17 cellular contexts compared by ENCODE assay signal in genomic region chr20:36497856-36498255, GRCh38. TPM values are rescaled to one million over a fixed set of nuclear protein-coding genes. Genes with fewer than 3 reads are reported as not detected.
DNase-seq lines count a peak whose midpoint lies in the region; ATAC-seq and TF ChIP-seq lines count a peak whose summit lies in the region.
"Had no signal": no experiment of that assay in that cellular context is flagged by ENCODE, and none has a peak within 500 bp of the region (broad histone marks: within the 10 kb centered on the region; RNA-seq: fewer than 3 reads in every experiment).

No MANE protein-coding gene starts in this region.

- H3K36me3 ChIP-seq in heart left ventricle (peaks cover 0 to 74% (median 66%) of the 10 kb centered on the region in 9 donors), trophoblast cell (ENCODE audit: control insufficient read depth in 1 of 2, insufficient read depth in 2 of 2, low read length in 2 of 2) (peaks cover 71 to 72% of the 10 kb centered on the region in 2 experiments), ovary (no peaks in the 10 kb centered on the region)

- H4K91ac ChIP-seq in trophoblast cell (ENCODE audit: low read depth, low read length) = no peak overlapping the region

- H2AK5ac ChIP-seq in trophoblast cell (ENCODE audit: low read length) = no peak overlapping the region

- H3K4ac ChIP-seq in trophoblast cell (ENCODE audit: low read depth, low read length) = no peak overlapping the region

- intact Hi-C loops in heart left ventricle (cut with DNase I) (loop anchor here in 3 of 10 donors (5.0 kb wide), 2 partner anchors 36 to 44 kb away; partner anchors contain the start of gene MYL9 (in 2 of the 3)), ovary (cut with DNase I) (no loop called here)

- no peak overlapping the region for H3K4me2 ChIP-seq in trophoblast cell (ENCODE audit: low read length)

- H3K14ac ChIP-seq in trophoblast cell (ENCODE audit: low read length) = no peak overlapping the region

- no peak overlapping the region for H2BK12ac ChIP-seq in trophoblast cell (ENCODE audit: low read length)

- DNase-seq in A172 (ENCODE audit: low spot score) (peak; percentile 70), astrocyte of the hippocampus (ENCODE audit: low read depth, low spot score) (peak; percentile 90), heart left ventricle (peak in 4 of 5 donors; percentile 44 to 79 (median 60)), trophoblast cell (peak; percentile 55 to 67), SW 1271 (lab: John Stamatoyannopoulos, UW) (no peak), ovary (no peak), foreskin fibroblast (no peak)
- DNase-seq: 8988T; activated naive CD8-positive, alpha-beta T cell treated with anti-CD3 and anti-CD28 coated beads for 36 hours; cerebellar nuclear complex; foreskin keratinocyte; NCI-H1694; spleen; T-helper 1 cell; WERI-Rb-1 had no signal

- no peak overlapping the region for H2BK5ac ChIP-seq in trophoblast cell (ENCODE audit: low read depth, low read length, poor library complexity)

- H3K18ac ChIP-seq in trophoblast cell (ENCODE audit: low read length) = no peak overlapping the region

- no peak for TF ChIP-seq CTCF in heart left ventricle (IDR thresholded peaks at IDR 0.05)
- TF ChIP-seq CTCF in ovary (IDR thresholded peaks at IDR 0.05) = no peak
- no peak for TF ChIP-seq CTCF in foreskin fibroblast (IDR thresholded peaks at IDR 0.05; ENCODE audit: low read depth, low read length)

- H3K79me2 ChIP-seq in trophoblast cell (ENCODE audit: control insufficient read depth, insufficient read depth, low read length, poor library complexity) = peaks cover 4% of the 10 kb centered on the region

- TF ChIP-seq EP300 in ovary (IDR thresholded peaks at IDR 0.05) = no peak

- no peaks in the 10 kb centered on the region for H3K9me3 ChIP-seq in heart left ventricle
- H3K9me3 ChIP-seq in trophoblast cell (ENCODE audit: insufficient read depth, low read depth, low read length) = peaks cover 2% of the 10 kb centered on the region
- H3K9me3 ChIP-seq in ovary = no peaks in the 10 kb centered on the region
- H3K9me3 ChIP-seq: spleen had no signal

- no peak overlapping the region for H2BK120ac ChIP-seq in trophoblast cell (ENCODE audit: insufficient read depth, low read length, poor library complexity)

- H3K23ac ChIP-seq in trophoblast cell (ENCODE audit: low read length) = no peak overlapping the region

- H3K27ac ChIP-seq in heart left ventricle = peak overlapping the region in 11 of 12 donors; percentile 35 to 91 (median 71)
- peak overlapping the region; percentile 9 for H3K27ac ChIP-seq in trophoblast cell (ENCODE audit: low read depth, low read length)
- no peak overlapping the region for H3K27ac ChIP-seq in ovary
- H3K27ac ChIP-seq: C4-2B, foreskin keratinocyte, spleen, WERI-Rb-1 had no signal

- H3K9ac ChIP-seq in trophoblast cell (ENCODE audit: low read length) = no peak overlapping the region

- H2AFZ ChIP-seq in trophoblast cell (ENCODE audit: insufficient read depth, low read length, poor library complexity) = no peak overlapping the region

- H3K4me1 ChIP-seq in heart left ventricle (peaks cover 5 to 69% (median 37%) of the 10 kb centered on the region in 12 donors), trophoblast cell (ENCODE audit: control insufficient read depth in 1 of 2, insufficient read depth in 2 of 2, low read length in 2 of 2) (peaks cover 28 to 34% of the 10 kb centered on the region in 2 experiments), ovary (ENCODE audit: insufficient read depth) (peaks cover 11% of the 10 kb centered on the region)
- H3K4me1 ChIP-seq: foreskin keratinocyte had no signal

- WGBS in heart left ventricle, 4 donors = 37 to 65% (median 44%) methylated on average over 3 to 4 of the region's 4 CpGs
- WGBS in trophoblast cell (ENCODE audit: extremely low coverage, insufficient coverage, insufficient read length) = no CpG with 5 or more reads among the region's 4 CpGs
- 9 to 20% (median 18%) methylated on average over 4 of the region's 4 CpGs for WGBS in ovary, 3 donors

- H3K27me3 ChIP-seq in heart left ventricle (no peaks in the 10 kb centered on the region), trophoblast cell (ENCODE audit: insufficient read depth, low read length) (no peaks in the 10 kb centered on the region), ovary (no peaks in the 10 kb centered on the region)
- H3K27me3 ChIP-seq: foreskin keratinocyte, spleen had no signal

- peak; percentile 65 to 78 (median 76) for ATAC-seq in heart left ventricle
- no peak for ATAC-seq in GM21619 (IDR thresholded peaks at IDR 0.05; ENCODE audit: unreplicated experiment)
- ATAC-seq: foreskin keratinocyte had no signal

- H3K4me3 ChIP-seq in heart left ventricle = no peak overlapping the region
- no peak overlapping the region for H3K4me3 ChIP-seq in trophoblast cell (ENCODE audit: low read depth, low read length)
- no peak overlapping the region for H3K4me3 ChIP-seq in ovary
- no peak overlapping the region for H3K4me3 ChIP-seq in foreskin fibroblast (ENCODE audit: low read depth in 1 of 2, low read length in 2 of 2)
- H3K4me3 ChIP-seq: spleen had no signal

- H4K12ac ChIP-seq in trophoblast cell (ENCODE audit: low read depth, low read length) = no peak overlapping the region

- H3K79me1 ChIP-seq in trophoblast cell (ENCODE audit: low read length) = no peaks in the 10 kb centered on the region

- H4K8ac ChIP-seq in trophoblast cell (ENCODE audit: low read depth, low read length) = no peak overlapping the region

- no peak for TF ChIP-seq POLR2A in heart left ventricle (IDR thresholded peaks at IDR 0.05)
- TF ChIP-seq POLR2A in ovary (IDR thresholded peaks at IDR 0.05) = no peak

RNA-seq across cellular contexts. Expression of gene MYL9, which starts 43.5 kb away (rescaled TPM):
- 9.4 and 9.8 TPM in 2 replicates for total RNA-seq in A172 (2014; rRNA removed; shearing (Covaris generic))
- 1,000 to 10,000 TPM in 7 of 9 donors, 100 to 1,000 TPM in 2; 521 to 2,387 (median 1,751) TPM for total RNA-seq in heart left ventricle
- 1,000 to 10,000 TPM in 1 of 2 donors, 100 to 1,000 TPM in 1; 452 to 1,748 TPM for polyA plus RNA-seq in heart left ventricle
- polyA plus RNA-seq in trophoblast cell (2013) = 728 and 737 TPM in 2 replicates
- total RNA-seq in ovary = 1,000 to 10,000 TPM in 1 of 7 donors, 100 to 1,000 TPM in 5, 10 to 100 TPM in 1; 69.5 to 1,408 (median 681) TPM
- polyA plus RNA-seq in ovary = 100 to 1,000 TPM; 269 to 691 TPM

Comparison
In these comparisons a context has a peak if more than half of its experiments do, and no peak if none do; other contexts are left out.
1. DNase-seq: peak in A172 (single experiment), astrocyte of the hippocampus (single experiment), heart left ventricle (4 of 5) and trophoblast cell (2 of 2); none in SW 1271 (0 of 2), ovary (0 of 5) and foreskin fibroblast (0 of 2).
2. H3K27ac ChIP-seq: peak in heart left ventricle (11 of 12) and trophoblast cell (single experiment); none in ovary (0 of 2).